ENCODE assay signal across 8 cellular contexts in the genomic region with DNA sequence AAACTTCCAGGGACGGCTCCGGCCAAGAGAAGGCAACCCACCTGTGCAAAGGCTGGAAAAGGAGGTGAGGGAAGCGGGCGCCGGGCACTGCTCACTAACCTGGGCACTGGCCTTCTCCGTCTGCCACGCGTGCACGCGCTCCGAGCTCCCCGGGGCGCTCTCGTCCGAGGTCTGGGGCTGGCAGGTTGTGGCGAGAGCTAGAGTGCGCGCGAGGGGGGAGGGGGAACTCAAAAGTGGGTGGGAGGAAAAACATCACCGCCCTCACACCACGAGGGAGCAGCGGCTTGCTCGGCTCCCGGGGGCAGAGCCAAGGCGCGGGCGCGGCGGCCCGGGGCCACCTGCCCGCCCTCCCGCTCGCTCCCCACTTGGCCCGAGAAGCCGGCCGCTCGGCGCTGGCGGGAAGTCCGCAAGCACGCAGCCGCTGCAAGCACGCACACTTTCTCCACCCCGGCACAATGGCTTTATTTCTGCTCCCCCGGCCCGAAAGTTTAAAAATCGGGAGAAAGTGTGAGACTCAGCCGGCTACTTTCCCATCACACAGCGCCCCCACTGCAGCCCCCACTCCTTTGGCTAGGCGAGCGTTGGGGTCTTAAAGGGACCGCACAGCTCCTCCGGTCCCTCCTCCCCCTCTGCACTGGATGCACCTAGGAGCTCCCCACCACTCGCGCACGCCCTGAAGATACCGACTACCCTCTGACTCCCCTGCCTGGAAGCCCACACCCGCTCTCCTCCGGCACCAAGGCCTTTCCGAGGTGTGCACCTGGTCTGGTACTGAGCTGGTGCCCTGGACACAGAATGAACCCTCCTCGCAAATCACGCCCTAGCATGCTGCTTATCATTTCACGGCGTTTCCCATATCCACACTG. TPM values are rescaled to one million over a fixed set of nuclear protein-coding genes. Genes with fewer than 3 reads are reported as not detected.
DNase-seq lines count a peak whose midpoint lies in the region; ATAC-seq and TF ChIP-seq lines count a peak whose summit lies in the region.

A gene with protein sequence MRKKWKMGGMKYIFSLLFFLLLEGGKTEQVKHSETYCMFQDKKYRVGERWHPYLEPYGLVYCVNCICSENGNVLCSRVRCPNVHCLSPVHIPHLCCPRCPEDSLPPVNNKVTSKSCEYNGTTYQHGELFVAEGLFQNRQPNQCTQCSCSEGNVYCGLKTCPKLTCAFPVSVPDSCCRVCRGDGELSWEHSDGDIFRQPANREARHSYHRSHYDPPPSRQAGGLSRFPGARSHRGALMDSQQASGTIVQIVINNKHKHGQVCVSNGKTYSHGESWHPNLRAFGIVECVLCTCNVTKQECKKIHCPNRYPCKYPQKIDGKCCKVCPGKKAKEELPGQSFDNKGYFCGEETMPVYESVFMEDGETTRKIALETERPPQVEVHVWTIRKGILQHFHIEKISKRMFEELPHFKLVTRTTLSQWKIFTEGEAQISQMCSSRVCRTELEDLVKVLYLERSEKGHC (minus strand): TSS at position 173 of the 866 bp plus-strand sequence. CDS start 3,636 bp downstream, outside the sequence.

- intact Hi-C loops in activated CD4-positive, alpha-beta T cell treated with anti-CD3 and anti-CD28 coated beads for 36 hours (cut with DNase I, micrococcal nuclease), result no loop called here
- intact Hi-C loops in sigmoid colon (cut with DNase I), result no loop called here

- WGBS in sigmoid colon, 2 donors, result 3 to 5% methylated on average over 59 to 63 of the region's 64 CpGs

- H3K36me3 Mint-ChIP-seq in activated CD4-positive, alpha-beta T cell treated with anti-CD3 and anti-CD28 coated beads for 36 hours (ENCODE audit: low read depth), result no peaks in the 10 kb centered on the region
- no peaks in the 10 kb centered on the region for H3K36me3 Mint-ChIP-seq in activated CD8-positive, alpha-beta T cell treated with anti-CD3 and anti-CD28 coated beads, Interleukin-2, amount 10 ng/mL, durations not matched to agents 7 days and 5 days (ENCODE audit: low read depth)

- peak; percentile 12 for ATAC-seq in activated CD4-positive, alpha-beta T cell treated with anti-CD3 and anti-CD28 coated beads for 36 hours
- peak; percentile 30 for ATAC-seq in activated CD8-positive, alpha-beta T cell treated with anti-CD3 and anti-CD28 coated beads, Interleukin-2, amount 10 ng/mL, durations not matched to agents 7 days and 5 days
- no peak for ATAC-seq in HG02884 (IDR thresholded peaks at IDR 0.05; ENCODE audit: unreplicated experiment)
- ATAC-seq in GM21528 (IDR thresholded peaks at IDR 0.05; ENCODE audit: low FRiP score, unreplicated experiment), result no peak

- peak within 1 kb of the TSS; percentile 62 to 80 (median 66) for H3K27ac ChIP-seq in sigmoid colon

- H3K27ac Mint-ChIP-seq in activated CD4-positive, alpha-beta T cell treated with anti-CD3 and anti-CD28 coated beads for 36 hours, result no peak within 1 kb of the TSS
- H3K27ac Mint-ChIP-seq in activated CD8-positive, alpha-beta T cell treated with anti-CD3 and anti-CD28 coated beads, Interleukin-2, amount 10 ng/mL, durations not matched to agents 7 days and 5 days, result no peak within 1 kb of the TSS

- no peak for TF ChIP-seq CTCF in sigmoid colon (IDR thresholded peaks at IDR 0.05)
- TF ChIP-seq CTCF in GM13977 (IDR thresholded peaks at IDR 0.05; ENCODE audit: extremely low read depth, insufficient read depth, missing control alignments), result no peak

- H3K27me3 ChIP-seq in sigmoid colon, result peaks cover 0 to 6% (median 0%) of the 10 kb centered on the region in 3 donors

- peak within 1 kb of the TSS; percentile 38 for H3K4me3 Mint-ChIP-seq in activated CD4-positive, alpha-beta T cell treated with anti-CD3 and anti-CD28 coated beads for 36 hours
- peak within 1 kb of the TSS; percentile 34 for H3K4me3 Mint-ChIP-seq in activated CD8-positive, alpha-beta T cell treated with anti-CD3 and anti-CD28 coated beads, Interleukin-2, amount 10 ng/mL, durations not matched to agents 7 days and 5 days

- no peak for TF ChIP-seq EP300 in sigmoid colon (IDR thresholded peaks at IDR 0.05)

- H3K9me3 Mint-ChIP-seq in activated CD4-positive, alpha-beta T cell treated with anti-CD3 and anti-CD28 coated beads for 36 hours (ENCODE audit: low read depth), result no peaks in the 10 kb centered on the region
- no peaks in the 10 kb centered on the region for H3K9me3 Mint-ChIP-seq in activated CD8-positive, alpha-beta T cell treated with anti-CD3 and anti-CD28 coated beads, Interleukin-2, amount 10 ng/mL, durations not matched to agents 7 days and 5 days (ENCODE audit: insufficient read depth)

- no peaks in the 10 kb centered on the region for H3K4me1 Mint-ChIP-seq in activated CD4-positive, alpha-beta T cell treated with anti-CD3 and anti-CD28 coated beads for 36 hours
- no peaks in the 10 kb centered on the region for H3K4me1 Mint-ChIP-seq in activated CD8-positive, alpha-beta T cell treated with anti-CD3 and anti-CD28 coated beads, Interleukin-2, amount 10 ng/mL, durations not matched to agents 7 days and 5 days (ENCODE audit: low read depth)

- DNase-seq in activated CD4-positive, alpha-beta T cell treated with anti-CD3 and anti-CD28 coated beads for 36 hours, result peak; percentile 20
- no peak for DNase-seq in activated CD4-positive, alpha-beta T cell treated with anti-CD3 and anti-CD28 coated beads for 1 hour
- peak; percentile 20 for DNase-seq in activated CD8-positive, alpha-beta T cell treated with anti-CD3 and anti-CD28 coated beads, Interleukin-2, amount 10 ng/mL, durations not matched to agents 7 days and 5 days
- peak in 31 of 51 donors; percentile 0 to 36 (median 9) for DNase-seq in hypothalamus (lab: John Stamatoyannopoulos, UW)
- DNase-seq in sigmoid colon, result peak; percentile 88
- no peak for DNase-seq in GM13977 (ENCODE audit: low spot score)

- H3K36me3 ChIP-seq in sigmoid colon, result no peaks in the 10 kb centered on the region

- H3K4me1 ChIP-seq in sigmoid colon, result peaks cover 0 to 6% (median 0%) of the 10 kb centered on the region in 4 donors

- peaks cover 14% of the 10 kb centered on the region for H3K27me3 Mint-ChIP-seq in activated CD4-positive, alpha-beta T cell treated with anti-CD3 and anti-CD28 coated beads for 36 hours
- H3K27me3 Mint-ChIP-seq in activated CD8-positive, alpha-beta T cell treated with anti-CD3 and anti-CD28 coated beads, Interleukin-2, amount 10 ng/mL, durations not matched to agents 7 days and 5 days (ENCODE audit: low read depth), result peaks cover 8% of the 10 kb centered on the region

- CTCF ChIA-PET in activated CD4-positive, alpha-beta T cell treated with anti-CD3 and anti-CD28 coated beads for 36 hours (lab: Charles Lee), result no interaction called here
- CTCF ChIA-PET in activated CD8-positive, alpha-beta T cell treated with anti-CD3 and anti-CD28 coated beads, Interleukin-2, amount 10 ng/mL, durations not matched to agents 7 days and 5 days (lab: Charles Lee), result no interaction called here

- POLR2A ChIA-PET in activated CD4-positive, alpha-beta T cell treated with anti-CD3 and anti-CD28 coated beads for 36 hours (lab: Charles Lee), result no interaction called here
- POLR2A ChIA-PET in activated CD8-positive, alpha-beta T cell treated with anti-CD3 and anti-CD28 coated beads, Interleukin-2, amount 10 ng/mL, durations not matched to agents 7 days and 5 days (lab: Charles Lee), result no interaction called here

- in situ Hi-C loops in GM13977 (cut with MboI; ENCODE audit: low pct_unique_long_range_greater_than_20kb, low sequenced_read_pairs, unreplicated experiment), result no loop called here

- H3K9me3 ChIP-seq in sigmoid colon, result no peaks in the 10 kb centered on the region

- peak in 1 of 2 donors; percentile 39 for TF ChIP-seq POLR2A in sigmoid colon (IDR thresholded peaks at IDR 0.05)

- peak within 1 kb of the TSS; percentile 40 to 51 (median 50) for H3K4me3 ChIP-seq in sigmoid colon

RNA-seq across cellular contexts. Expression of the gene that starts here (rescaled TPM):
- not detected for total RNA-seq in activated CD4-positive, alpha-beta T cell treated with anti-CD3 and anti-CD28 coated beads for 36 hours
- total RNA-seq in activated CD8-positive, alpha-beta T cell treated with anti-CD3 and anti-CD28 coated beads, Interleukin-2, amount 10 ng/mL, durations not matched to agents 7 days and 5 days, result not detected
- 100 to 1,000 TPM; 113 to 365 (median 186) TPM for total RNA-seq in sigmoid colon
- 10 to 100 TPM in 2 of 3 donors, 1 to 10 TPM in 1; 3.9 to 21.5 (median 11.4) TPM for polyA plus RNA-seq in sigmoid colon

Comparison
In these comparisons a context has a peak if more than half of its experiments do, and no peak if none do; other contexts are left out.
1. RNA of the gene that starts here (total RNA-seq): 113 to 365 TPM in sigmoid colon; not detected in activated CD4-positive, alpha-beta T cell treated with anti-CD3 and anti-CD28 coated beads for 36 hours and not detected in activated CD8-positive, alpha-beta T cell treated with anti-CD3 and anti-CD28 coated beads, Interleukin-2, amount 10 ng/mL, durations not matched to agents 7 days and 5 days; every median in the first group is over 100 times any median in the second.
2. Peak in DNase-seq and ATAC-seq in activated CD4-positive, alpha-beta T cell treated with anti-CD3 and anti-CD28 coated beads for 36 hours; RNA of the gene not detected or under 1 TPM.
3. Peak in DNase-seq and ATAC-seq in activated CD8-positive, alpha-beta T cell treated with anti-CD3 and anti-CD28 coated beads, Interleukin-2, amount 10 ng/mL, durations not matched to agents 7 days and 5 days; RNA of the gene not detected or under 1 TPM.
4. DNase-seq: peak in hypothalamus (31 of 51) and sigmoid colon (single experiment); none in activated CD4-positive, alpha-beta T cell treated with anti-CD3 and anti-CD28 coated beads for 1 hour (single experiment) and GM13977 (single experiment).